18 cellular contexts compared by ENCODE assay signal in the genomic region with DNA sequence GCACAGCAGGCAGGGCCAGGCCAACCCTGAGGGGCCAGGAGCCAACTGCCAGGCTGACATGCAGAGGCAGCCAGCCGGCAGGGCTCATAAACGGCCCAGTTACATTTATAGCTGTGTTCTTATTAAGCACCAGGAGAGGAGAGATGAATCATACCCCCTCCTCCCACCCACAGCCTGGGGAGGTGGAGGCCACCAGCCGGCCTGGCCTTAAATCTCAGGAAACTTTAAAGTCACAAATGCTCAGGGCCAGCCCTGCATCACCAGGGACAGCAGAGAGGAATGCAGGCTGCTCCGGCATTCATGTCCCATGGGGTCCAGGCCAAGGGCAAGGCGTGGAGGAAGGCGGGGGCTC.
A peak's percentile ranks its signal among the peaks of the same experiment; 100 is the strongest.
DNase-seq lines count a peak whose midpoint lies in the region; ATAC-seq and TF ChIP-seq lines count a peak whose summit lies in the region.
"Had no signal": no experiment of that assay in that cellular context is flagged by ENCODE, and none has a peak within 500 bp of the region (broad histone marks: within the 10 kb centered on the region; RNA-seq: fewer than 3 reads in every experiment).

No MANE protein-coding gene starts in this region.

- TF ChIP-seq CTCF in neural crest cell (conservative IDR thresholded peaks at IDR 0.05) = no peak

- H3K4me3 Mint-ChIP-seq in neural crest cell = no peak overlapping the region
- no peak overlapping the region for H3K4me3 Mint-ChIP-seq in natural killer cell treated with Interleukin-12 subunit alpha and Interleukin-12 subunit beta and Interleukin-15 and Interleukin-18, amount 100 ng/mL, for 72 hours
- H3K4me3 Mint-ChIP-seq: activated naive CD4-positive, alpha-beta T cell treated with anti-CD3 and anti-CD28 coated beads for 36 hours; brain; T-helper 1 cell treated with Interleukin-12 subunit alpha and Interleukin-12 subunit beta and Interleukin-4 antibody, amounts not matched to agents 30 μg/mL and 1 μg/mL, for 36 hours had no signal

- DNase-seq in Daoy (ENCODE audit: low read depth) (peak; percentile 70), HT1080 (ENCODE audit: low read depth) (peak; percentile 48), ecto neural progenitor cell (ENCODE audit: low spot score) (peak; percentile 68), neural crest cell (ENCODE audit: low read depth, low spot score) (peak; percentile 33), NCI-H1092 treated with DMSO at 0.1 percent for 48 hours (lab: John Stamatoyannopoulos, UW) (no peak), DMS153 treated with DMSO at 0.1 percent for 48 hours (lab: John Stamatoyannopoulos, UW; ENCODE audit: unreplicated experiment) (no peak), SK-N-DZ (ENCODE audit: low spot score) (no peak)
- DNase-seq in natural killer cell treated with Interleukin-12 subunit alpha and Interleukin-12 subunit beta and Interleukin-15 and Interleukin-18, amount 100 ng/mL, for 72 hours (ENCODE audit: low spot score) = no peak
- DNase-seq: activated CD4-positive, alpha-beta T cell treated with anti-CD3 and anti-CD28 coated beads for 1 hour; activated naive CD4-positive, alpha-beta T cell treated with anti-CD3 and anti-CD28 coated beads for 36 hours; AML-193; NCI-H146; NCI-H510A; OCI-M1; stimulated activated naive CD8-positive, alpha-beta T cell treated with anti-CD3 and anti-CD28 coated beads, Interleukin-15, Interleukin-2, amounts not matched to agents 100 U/mL and 50 U/mL, for 24 hours had no signal

- H3K36me3 Mint-ChIP-seq in neural crest cell (ENCODE audit: low read depth) = no peaks in the 10 kb centered on the region
- no peaks in the 10 kb centered on the region for H3K36me3 Mint-ChIP-seq in natural killer cell treated with Interleukin-12 subunit alpha and Interleukin-12 subunit beta and Interleukin-15 and Interleukin-18, amount 100 ng/mL, for 72 hours
- H3K36me3 Mint-ChIP-seq: brain had no signal

- no peak for ATAC-seq in natural killer cell treated with Interleukin-12 subunit alpha and Interleukin-12 subunit beta and Interleukin-15 and Interleukin-18, amount 100 ng/mL, for 72 hours
- ATAC-seq: K562; stimulated activated naive CD8-positive, alpha-beta T cell treated with anti-CD3 and anti-CD28 coated beads, Interleukin-15, Interleukin-2, amounts not matched to agents 100 U/mL and 50 U/mL, for 24 hours had no signal

- H3K9me3 Mint-ChIP-seq in neural crest cell = no peaks in the 10 kb centered on the region
- H3K9me3 Mint-ChIP-seq in natural killer cell treated with Interleukin-12 subunit alpha and Interleukin-12 subunit beta and Interleukin-15 and Interleukin-18, amount 100 ng/mL, for 72 hours = no peaks in the 10 kb centered on the region
- H3K9me3 Mint-ChIP-seq: activated naive CD4-positive, alpha-beta T cell treated with anti-CD3 and anti-CD28 coated beads for 36 hours; T-helper 1 cell treated with Interleukin-12 subunit alpha and Interleukin-12 subunit beta and Interleukin-4 antibody, amounts not matched to agents 30 μg/mL and 1 μg/mL, for 36 hours had no signal

- peaks cover 75% of the 10 kb centered on the region for H3K27me3 Mint-ChIP-seq in neural crest cell (ENCODE audit: low read depth)
- peaks cover 31 to 35% of the 10 kb centered on the region in 2 donors for H3K27me3 Mint-ChIP-seq in natural killer cell treated with Interleukin-12 subunit alpha and Interleukin-12 subunit beta and Interleukin-15 and Interleukin-18, amount 100 ng/mL, for 72 hours

- H3K27ac Mint-ChIP-seq in neural crest cell (ENCODE audit: unreplicated experiment) = no peak overlapping the region
- H3K27ac Mint-ChIP-seq in natural killer cell treated with Interleukin-12 subunit alpha and Interleukin-12 subunit beta and Interleukin-15 and Interleukin-18, amount 100 ng/mL, for 72 hours = no peak overlapping the region
- H3K27ac Mint-ChIP-seq: activated naive CD4-positive, alpha-beta T cell treated with anti-CD3 and anti-CD28 coated beads for 36 hours; T-helper 1 cell treated with Interleukin-12 subunit alpha and Interleukin-12 subunit beta and Interleukin-4 antibody, amounts not matched to agents 30 μg/mL and 1 μg/mL, for 36 hours had no signal

- H3K4me1 Mint-ChIP-seq in neural crest cell = peaks cover 12% of the 10 kb centered on the region
- peaks cover 0 to 5% of the 10 kb centered on the region in 2 donors for H3K4me1 Mint-ChIP-seq in natural killer cell treated with Interleukin-12 subunit alpha and Interleukin-12 subunit beta and Interleukin-15 and Interleukin-18, amount 100 ng/mL, for 72 hours (ENCODE audit: low read depth in 2 of 2)

Comparison
In these comparisons a context has a peak if more than half of its experiments do, and no peak if none do; other contexts are left out.
1. DNase-seq: peak in Daoy (single experiment), HT1080 (single experiment), ecto neural progenitor cell (single experiment) and neural crest cell (single experiment); none in NCI-H1092 treated with DMSO at 0.1 percent for 48 hours (single experiment), DMS153 treated with DMSO at 0.1 percent for 48 hours (single experiment), SK-N-DZ (single experiment) and natural killer cell treated with Interleukin-12 subunit alpha and Interleukin-12 subunit beta and Interleukin-15 and Interleukin-18, amount 100 ng/mL, for 72 hours (single experiment).